Comparison of ENCODE assay signal across 8 cellular contexts in the genomic region with DNA sequence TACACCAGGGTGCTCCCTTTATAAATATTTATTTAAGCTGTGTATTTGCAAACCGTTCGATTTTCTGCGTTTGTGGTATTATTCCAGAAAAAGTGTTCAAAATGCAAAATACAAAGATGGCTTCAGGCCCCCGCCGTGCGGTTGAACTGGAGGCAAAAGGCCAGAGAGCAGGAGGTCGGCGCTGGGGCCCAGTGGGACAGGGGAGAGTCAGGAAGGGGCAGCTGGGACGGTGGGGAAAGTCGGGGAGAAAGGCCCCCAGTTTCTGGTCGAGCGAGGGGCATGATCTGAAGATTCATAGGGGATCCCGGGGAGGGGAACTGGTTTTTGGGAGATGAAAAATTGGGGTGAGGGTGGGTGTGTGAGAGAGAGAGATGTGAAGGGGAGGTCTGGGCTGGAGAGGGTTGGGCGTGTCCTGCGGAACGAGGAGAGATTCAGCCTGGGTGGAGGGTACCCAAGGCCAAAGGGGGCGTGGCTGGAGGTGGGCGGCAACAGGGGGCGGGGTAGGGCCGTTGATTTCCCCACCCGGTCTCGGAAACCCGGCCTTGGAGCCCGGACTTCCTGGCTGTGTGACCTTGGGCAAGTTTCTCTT. TPM values are rescaled to one million over a fixed set of nuclear protein-coding genes. Genes with fewer than 3 reads are reported as not detected.
DNase-seq lines count a peak whose midpoint lies in the region; ATAC-seq and TF ChIP-seq lines count a peak whose summit lies in the region.

No MANE protein-coding gene starts in this region.

- H3K4me1 Mint-ChIP-seq in activated CD8-positive, alpha-beta T cell treated with anti-CD3 and anti-CD28 coated beads, Interleukin-2, amount 10 ng/mL, durations not matched to agents 7 days and 5 days (ENCODE audit: low read depth), result peaks cover 28% of the 10 kb centered on the region
- H3K4me1 Mint-ChIP-seq in naive thymus-derived CD4-positive, alpha-beta T cell, result peaks cover 14 to 33% (median 20%) of the 10 kb centered on the region in 7 donors

- no peaks in the 10 kb centered on the region for H3K79me2 ChIP-seq in fibroblast of lung (ENCODE audit: control insufficient read depth, insufficient read depth, low read length)

- peak overlapping the region; percentile 71 for H3K27ac Mint-ChIP-seq in activated CD8-positive, alpha-beta T cell treated with anti-CD3 and anti-CD28 coated beads, Interleukin-2, amount 10 ng/mL, durations not matched to agents 7 days and 5 days
- H3K27ac Mint-ChIP-seq in naive thymus-derived CD4-positive, alpha-beta T cell, result peak overlapping the region in 7 of 9 donors; percentile 10 to 94 (median 86)

- peak overlapping the region; percentile 87 for H3K4me3 Mint-ChIP-seq in activated CD8-positive, alpha-beta T cell treated with anti-CD3 and anti-CD28 coated beads, Interleukin-2, amount 10 ng/mL, durations not matched to agents 7 days and 5 days
- peak overlapping the region; percentile 86 to 99 (median 92) for H3K4me3 Mint-ChIP-seq in naive thymus-derived CD4-positive, alpha-beta T cell

- no peaks in the 10 kb centered on the region for H3K36me3 Mint-ChIP-seq in activated CD8-positive, alpha-beta T cell treated with anti-CD3 and anti-CD28 coated beads, Interleukin-2, amount 10 ng/mL, durations not matched to agents 7 days and 5 days (ENCODE audit: low read depth)
- no peaks in the 10 kb centered on the region for H3K36me3 Mint-ChIP-seq in naive thymus-derived CD4-positive, alpha-beta T cell

- H3K9me3 ChIP-seq in fibroblast of lung (ENCODE audit: control insufficient read depth, insufficient read depth, low read depth, low read length), result no peaks in the 10 kb centered on the region
- H3K9me3 ChIP-seq in naive thymus-derived CD4-positive, alpha-beta T cell (ENCODE audit: control insufficient read depth in 2 of 3, low read length in 3 of 3), result no peaks in the 10 kb centered on the region

- H3K4me2 ChIP-seq in fibroblast of lung (ENCODE audit: extremely low read depth, insufficient read depth, low read length), result peak overlapping the region; percentile 99

- POLR2A ChIA-PET in activated CD8-positive, alpha-beta T cell treated with anti-CD3 and anti-CD28 coated beads, Interleukin-2, amount 10 ng/mL, durations not matched to agents 7 days and 5 days (lab: Charles Lee), result no interaction called here
- POLR2A ChIA-PET in naive thymus-derived CD4-positive, alpha-beta T cell (lab: Charles Lee), result interaction anchor here (1.0 to 2.6 kb wide), 3 partner anchors 15 to 76 kb away, joined by 3 to 29 read pairs (median 3); a partner anchor contains a TSS

- H3K36me3 ChIP-seq in fibroblast of lung (ENCODE audit: control insufficient read depth, insufficient read depth, low read length) (peaks cover 2% of the 10 kb centered on the region), urinary bladder (ENCODE audit: insufficient read depth) (no peaks in the 10 kb centered on the region)
- H3K36me3 ChIP-seq in naive thymus-derived CD4-positive, alpha-beta T cell (ENCODE audit: control insufficient read depth in 2 of 3, insufficient read depth in 3 of 3, low read length in 3 of 3), result peaks cover 0 to 5% (median 0%) of the 10 kb centered on the region in 3 experiments

- H3K4me1 ChIP-seq in fibroblast of lung (ENCODE audit: control insufficient read depth, extremely low read depth, insufficient read depth, low read length) (peaks cover 8% of the 10 kb centered on the region), urinary bladder (ENCODE audit: insufficient read depth) (peaks cover 2% of the 10 kb centered on the region)
- peaks cover 4 to 12% of the 10 kb centered on the region in 2 donors for H3K4me1 ChIP-seq in naive thymus-derived CD4-positive, alpha-beta T cell (ENCODE audit: control insufficient read depth in 2 of 2, insufficient read depth in 2 of 2, low read length in 2 of 2)

- 6% methylated on average over 23 of the region's 24 CpGs for WGBS in urinary bladder

- CTCF ChIA-PET in activated CD8-positive, alpha-beta T cell treated with anti-CD3 and anti-CD28 coated beads, Interleukin-2, amount 10 ng/mL, durations not matched to agents 7 days and 5 days (lab: Charles Lee), result no interaction called here
- CTCF ChIA-PET in naive thymus-derived CD4-positive, alpha-beta T cell (lab: Charles Lee), result interaction anchor here (1.0 to 1.1 kb wide), 2 partner anchors 16 to 320 kb away, joined by 3 read pairs; a partner anchor contains a TSS

- no peaks in the 10 kb centered on the region for H3K27me3 Mint-ChIP-seq in activated CD8-positive, alpha-beta T cell treated with anti-CD3 and anti-CD28 coated beads, Interleukin-2, amount 10 ng/mL, durations not matched to agents 7 days and 5 days (ENCODE audit: low read depth)
- peaks cover 0 to 2% (median 0%) of the 10 kb centered on the region in 5 donors for H3K27me3 Mint-ChIP-seq in naive thymus-derived CD4-positive, alpha-beta T cell

- H3K27ac ChIP-seq in fibroblast of lung (ENCODE audit: insufficient read depth, low read length), result peak overlapping the region; percentile 93
- peak overlapping the region; percentile 68 for H3K27ac ChIP-seq in naive thymus-derived CD4-positive, alpha-beta T cell (ENCODE audit: low read depth, low read length)
- H3K27ac ChIP-seq in urinary bladder (ENCODE audit: low read depth), result peak overlapping the region; percentile 78

- H2AFZ ChIP-seq in fibroblast of lung (ENCODE audit: low read length), result no peak overlapping the region

- TF ChIP-seq CTCF in fibroblast of lung (conservative IDR thresholded peaks at IDR 0.05 in 1 of 2, IDR thresholded peaks at IDR 0.05 in 1 of 2; ENCODE audit: low read depth in 1 of 2, low read length in 2 of 2), result no peak

- no peaks in the 10 kb centered on the region for H3K9me3 Mint-ChIP-seq in activated CD8-positive, alpha-beta T cell treated with anti-CD3 and anti-CD28 coated beads, Interleukin-2, amount 10 ng/mL, durations not matched to agents 7 days and 5 days (ENCODE audit: insufficient read depth)
- no peaks in the 10 kb centered on the region for H3K9me3 Mint-ChIP-seq in naive thymus-derived CD4-positive, alpha-beta T cell

- no peaks in the 10 kb centered on the region for H4K20me1 ChIP-seq in fibroblast of lung (ENCODE audit: control insufficient read depth, extremely low read depth, insufficient read depth, low read length)

- DNase-seq in activated T-cell treated with anti-CD3 and anti-CD28 coated beads for 24 hours (ENCODE audit: low read depth), result peak; percentile 36
- no peak for DNase-seq in activated T-cell treated with anti-CD3 and anti-CD28 coated beads for 4 hours
- DNase-seq in NCI-H2227 treated with DMSO at 0.1 percent for 48 hours (lab: John Stamatoyannopoulos, UW), result peak; percentile 78
- DNase-seq in activated CD8-positive, alpha-beta T cell treated with anti-CD3 and anti-CD28 coated beads, Interleukin-2, amount 10 ng/mL, durations not matched to agents 7 days and 5 days, result peak; percentile 57
- DNase-seq in fibroblast of lung (ENCODE audit: low read depth in 2 of 2), result peak; percentile 81 to 82
- DNase-seq in naive thymus-derived CD4-positive, alpha-beta T cell, result no peak

- no peaks in the 10 kb centered on the region for H3K27me3 ChIP-seq in fibroblast of lung (ENCODE audit: control insufficient read depth, insufficient read depth, low read length)
- H3K27me3 ChIP-seq in naive thymus-derived CD4-positive, alpha-beta T cell (ENCODE audit: control insufficient read depth in 2 of 2, insufficient read depth in 2 of 2, low read length in 2 of 2), result no peaks in the 10 kb centered on the region

- H3K4me3 ChIP-seq in fibroblast of lung (replicated peaks in 1 of 4; ENCODE audit: control extremely low read depth in 1 of 4, insufficient read depth in 1 of 4, low read depth in 3 of 4, low read length in 4 of 4) (peak overlapping the region; percentile 75 to 95 (median 91)), urinary bladder (ENCODE audit: low read depth, low read length) (peak overlapping the region; percentile 80)
- peak overlapping the region; percentile 91 for H3K4me3 ChIP-seq in naive thymus-derived CD4-positive, alpha-beta T cell (ENCODE audit: low read length)

- no peak for ATAC-seq in activated CD8-positive, alpha-beta T cell treated with anti-CD3 and anti-CD28 coated beads, Interleukin-2, amount 10 ng/mL, durations not matched to agents 7 days and 5 days
- ATAC-seq in naive thymus-derived CD4-positive, alpha-beta T cell, result no peak
- ATAC-seq in GM19467 (IDR thresholded peaks at IDR 0.05; ENCODE audit: unreplicated experiment), result no peak

- peak overlapping the region; percentile 88 for H3K9ac ChIP-seq in fibroblast of lung (ENCODE audit: insufficient read depth, low read length)

- intact Hi-C loops in naive thymus-derived CD4-positive, alpha-beta T cell (cut with micrococcal nuclease), result loop anchor here (1.0 to 2.0 kb wide), 10 partner anchors 16 to 397 kb away; a partner anchor contains a TSS

RNA-seq across cellular contexts. Expression of a gene that starts 0.7 kb away (rescaled TPM):
- 10 to 100 TPM; 31.9 to 32.1 TPM for total RNA-seq in activated CD8-positive, alpha-beta T cell treated with anti-CD3 and anti-CD28 coated beads, Interleukin-2, amount 10 ng/mL, durations not matched to agents 7 days and 5 days
- total RNA-seq in fibroblast of lung (34.2 and 35.5 TPM in 2 replicates), urinary bladder (35.1 TPM)
- polyA plus RNA-seq in fibroblast of lung (24.8 and 27.7 TPM in 2 replicates), urinary bladder (94.1 TPM)
- polyA plus RNA-seq in fibroblast of lung (2012), result 47.5 and 61.6 TPM in 2 replicates
- 22.3 and 31.8 TPM in 2 replicates for polyA minus RNA-seq in fibroblast of lung (ENCODE audit: low replicate concordance)
- 10 to 100 TPM in 3 of 5 experiments, 1 to 10 TPM in 2; 5.1 to 20.1 (median 11.3) TPM for total RNA-seq in naive thymus-derived CD4-positive, alpha-beta T cell
- 10 to 100 TPM; 25.9 to 31.2 TPM for polyA plus RNA-seq in naive thymus-derived CD4-positive, alpha-beta T cell

RNA-seq across cellular contexts. Expression of a gene that starts 3.8 kb away (rescaled TPM):
- total RNA-seq in activated CD8-positive, alpha-beta T cell treated with anti-CD3 and anti-CD28 coated beads, Interleukin-2, amount 10 ng/mL, durations not matched to agents 7 days and 5 days, result not detected
- total RNA-seq in fibroblast of lung (not detected in 2 replicates), urinary bladder (not detected)
- polyA plus RNA-seq in fibroblast of lung (not detected in 2 replicates), urinary bladder (0.51 TPM)
- not detected in 2 replicates for polyA plus RNA-seq in fibroblast of lung (2012)
- polyA minus RNA-seq in fibroblast of lung (ENCODE audit: low replicate concordance), result not detected in 2 replicates
- not detected for total RNA-seq in naive thymus-derived CD4-positive, alpha-beta T cell
- polyA plus RNA-seq in naive thymus-derived CD4-positive, alpha-beta T cell, result not detected

RNA-seq across cellular contexts. Expression of a gene that starts 15.7 kb away (rescaled TPM):
- 10 to 100 TPM; 10.2 to 11.6 TPM for total RNA-seq in activated CD8-positive, alpha-beta T cell treated with anti-CD3 and anti-CD28 coated beads, Interleukin-2, amount 10 ng/mL, durations not matched to agents 7 days and 5 days
- total RNA-seq in fibroblast of lung, result 0.77 and 1.3 TPM in 2 replicates
- 0.49 and 0.86 TPM in 2 replicates for polyA plus RNA-seq in fibroblast of lung
- 3.0 and 4.4 TPM in 2 replicates for polyA plus RNA-seq in fibroblast of lung (2012)
- polyA minus RNA-seq in fibroblast of lung (ENCODE audit: low replicate concordance), result 1.1 and 1.5 TPM in 2 replicates
- total RNA-seq in naive thymus-derived CD4-positive, alpha-beta T cell, result 10 to 100 TPM in 2 of 5 experiments, 1 to 10 TPM in 3; 6.6 to 27.2 (median 9.0) TPM
- 1 to 10 TPM in 1 of 2 donors, under 1 TPM in 1; 0.07 to 1.6 TPM for polyA plus RNA-seq in naive thymus-derived CD4-positive, alpha-beta T cell
- 0.79 TPM for total RNA-seq in urinary bladder
- 11.9 TPM for polyA plus RNA-seq in urinary bladder

RNA-seq across cellular contexts. Expression of a gene that starts 17.7 kb away (rescaled TPM):
- not detected for total RNA-seq in activated CD8-positive, alpha-beta T cell treated with anti-CD3 and anti-CD28 coated beads, Interleukin-2, amount 10 ng/mL, durations not matched to agents 7 days and 5 days
- total RNA-seq in fibroblast of lung, result not detected in 2 replicates
- not detected in 2 replicates for polyA plus RNA-seq in fibroblast of lung
- not detected in 2 replicates for polyA plus RNA-seq in fibroblast of lung (2012)
- not detected in 2 replicates for polyA minus RNA-seq in fibroblast of lung (ENCODE audit: low replicate concordance)
- total RNA-seq in naive thymus-derived CD4-positive, alpha-beta T cell, result not detected
- polyA plus RNA-seq in naive thymus-derived CD4-positive, alpha-beta T cell, result not detected
- 0.16 TPM for total RNA-seq in urinary bladder
- 0.05 TPM for polyA plus RNA-seq in urinary bladder

RNA-seq across cellular contexts. Expression of a gene that starts 24.2 kb away (rescaled TPM):
- total RNA-seq in activated CD8-positive, alpha-beta T cell treated with anti-CD3 and anti-CD28 coated beads, Interleukin-2, amount 10 ng/mL, durations not matched to agents 7 days and 5 days, result 10 to 100 TPM; 16.2 to 16.4 TPM
- total RNA-seq in fibroblast of lung (12.1 and 18.2 TPM in 2 replicates), urinary bladder (7.1 TPM)
- polyA plus RNA-seq in fibroblast of lung (18.3 and 19.3 TPM in 2 replicates), urinary bladder (27.0 TPM)
- polyA plus RNA-seq in fibroblast of lung (2012), result 36.3 and 47.2 TPM in 2 replicates
- polyA minus RNA-seq in fibroblast of lung (ENCODE audit: low replicate concordance), result 15.7 and 40.5 TPM in 2 replicates
- 10 to 100 TPM in 1 of 5 experiments, 1 to 10 TPM in 4; 2.7 to 12.8 (median 7.5) TPM for total RNA-seq in naive thymus-derived CD4-positive, alpha-beta T cell
- polyA plus RNA-seq in naive thymus-derived CD4-positive, alpha-beta T cell, result 1 to 10 TPM; 1.7 to 3.3 TPM

Comparison
In these comparisons a context has a peak if more than half of its experiments do, and no peak if none do; other contexts are left out.
1. DNase-seq: peak in activated T-cell treated with anti-CD3 and anti-CD28 coated beads for 24 hours (single experiment), NCI-H2227 treated with DMSO at 0.1 percent for 48 hours (single experiment), activated CD8-positive, alpha-beta T cell treated with anti-CD3 and anti-CD28 coated beads, Interleukin-2, amount 10 ng/mL, durations not matched to agents 7 days and 5 days (single experiment) and fibroblast of lung (2 of 2); none in activated T-cell treated with anti-CD3 and anti-CD28 coated beads for 4 hours (single experiment) and naive thymus-derived CD4-positive, alpha-beta T cell (0 of 9).
2. Peak in every context shown above with its lines, with median percentiles within 50 percentile points of each other: H3K27ac ChIP-seq and H3K4me3 ChIP-seq.